Comparison of ENCODE assay signal across 9 cellular contexts in genomic region chr5:61228691-61229280, GRCh38.
DNase-seq lines count a peak whose midpoint lies in the region; ATAC-seq, FAIRE-seq and TF ChIP-seq lines count a peak whose summit lies in the region.
"Had no signal": no experiment of that assay in that cellular context is flagged by ENCODE, and none has a peak within 500 bp of the region (broad histone marks: within the 10 kb centered on the region; RNA-seq: fewer than 3 reads in every experiment).

No MANE protein-coding gene starts in this region.

- DNase-seq in GM12878 (ENCODE audit: low read depth, low spot score) (no peak), prostate gland (ENCODE audit: low spot score) (peak; percentile 8), Right ventricle myocardium superior (no peak)
- DNase-seq: naive thymus-derived CD8-positive, alpha-beta T cell had no signal

- H3K9me3 ChIP-seq in GM12878 (replicated peaks; ENCODE audit: control insufficient read depth, insufficient read depth, low read length) (peaks cover 2% of the 10 kb centered on the region; the same call in 2 of the 3 replicates), prostate gland (no peaks in the 10 kb centered on the region)

- ATAC-seq in GM18858 (IDR thresholded peaks at IDR 0.05; ENCODE audit: unreplicated experiment) (peak; percentile 57), HG03025 (IDR thresholded peaks at IDR 0.05; ENCODE audit: low FRiP score, unreplicated experiment) (peak; percentile 46), GM12878 (peak; percentile 90), Right ventricle myocardium superior (ENCODE audit: poor library complexity) (no peak), HG02981 (IDR thresholded peaks at IDR 0.05; ENCODE audit: unreplicated experiment) (no peak), GM19455 (IDR thresholded peaks at IDR 0.05; ENCODE audit: unreplicated experiment) (no peak)
- ATAC-seq: naive thymus-derived CD8-positive, alpha-beta T cell had no signal

- TF ChIP-seq CTCF in GM12878 (IDR thresholded peaks at IDR 0.05 in 2 of 3, conservative IDR thresholded peaks at IDR 0.05 in 1 of 3; ENCODE audit: control insufficient read depth in 2 of 3, extremely low read depth in 1 of 3, insufficient read depth in 1 of 3, low read depth in 3 of 3, low read length in 3 of 3), result no peak
- TF ChIP-seq CTCF in prostate gland (IDR thresholded peaks at IDR 0.05), result no peak

- no peak overlapping the region for H3K4me3 ChIP-seq in GM12878
- no peak overlapping the region for H3K4me3 ChIP-seq in prostate gland

- H2AFZ ChIP-seq in GM12878 (ENCODE audit: control insufficient read depth, low read depth, low read length), result peak overlapping the region; percentile 39

- SMC1A ChIA-PET in GM12878 (lab: Charles Lee; ENCODE audit: uncharacterized antibody, unreplicated experiment), result interaction anchor here (0.7 to 1.5 kb wide), 5 partner anchors 12 to 429 kb away, joined by 3 to 6 read pairs (median 3); no protein-coding TSS in a partner anchor

- intact Hi-C loops in GM12878 (cut with micrococcal nuclease; ENCODE audit: unreplicated experiment) (no loop called here), prostate gland (cut with DNase I) (no loop called here), Right ventricle myocardium superior (cut with DNase I) (no loop called here)

- POLR2A ChIA-PET in GM12878 (lab: Charles Lee), result no interaction called here

- TF ChIP-seq EP300 in GM12878 (IDR thresholded peaks at IDR 0.05; ENCODE audit: borderline replicate concordance in 1 of 2, control insufficient read depth in 1 of 2, low read depth in 2 of 2, low read length in 2 of 2), result no peak

- BruUV-seq in GM12878 (replicated peaks; lab: Mats Ljungman, UMichigan), result no TSS peak

- in situ Hi-C loops in GM12878 (cut with MboI), result no loop called here

- WGBS in GM12878 (ENCODE audit: insufficient coverage, insufficient replicate concordance, low lambda C conversion rate, missing lambda C conversion rate), result 5% methylated on average over 12 of the region's 12 CpGs
- WGBS in prostate gland, result 71% methylated on average over 12 of the region's 12 CpGs

- no peak for TF ChIP-seq RAD21 in GM12878 (IDR thresholded peaks at IDR 0.05; ENCODE audit: insufficient read depth, low read depth, low read length)

- H3K4me2 ChIP-seq in GM12878 (ENCODE audit: control insufficient read depth, insufficient read depth), result peak overlapping the region; percentile 11; the same call in 1 of the 2 replicates

- H3K36me3 ChIP-seq in GM12878 (ENCODE audit: control insufficient read depth in 2 of 2, insufficient read depth in 2 of 2, low read length in 1 of 2), result no peaks in the 10 kb centered on the region
- no peaks in the 10 kb centered on the region for H3K36me3 ChIP-seq in prostate gland

- no peaks in the 10 kb centered on the region for H3K27me3 ChIP-seq in GM12878 (replicated peaks in 1 of 2; ENCODE audit: control insufficient read depth in 2 of 2, insufficient read depth in 2 of 2, low read length in 1 of 2)
- no peaks in the 10 kb centered on the region for H3K27me3 ChIP-seq in prostate gland (replicated peaks; ENCODE audit: insufficient read depth)

- H4K20me1 ChIP-seq in GM12878 (ENCODE audit: control insufficient read depth, insufficient read depth), result no peaks in the 10 kb centered on the region

- no peak for FAIRE-seq in GM12878 (lab: Jason Lieb, UNC)
- FAIRE-seq: endometrium had no signal

- TF ChIP-seq POLR2A in GM12878 (IDR thresholded peaks at IDR 0.05; ENCODE audit: low read depth, low read length) (no peak), prostate gland (IDR thresholded peaks at IDR 0.05) (no peak)

- H3K27ac ChIP-seq in GM12878 (ENCODE audit: control insufficient read depth, insufficient read depth) (no peak overlapping the region), prostate gland (no peak overlapping the region)

- RAD21 ChIA-PET in GM12878 (lab: Charles Lee; ENCODE audit: unreplicated experiment), result interaction anchor here (0.9 to 1.1 kb wide), 3 partner anchors 28 to 103 kb away, joined by 3 to 4 read pairs (median 4); partner anchors contain the start of gene ZSWIM6

- H3K79me2 ChIP-seq in GM12878 (ENCODE audit: control insufficient read depth, insufficient read depth, low read length), result no peaks in the 10 kb centered on the region

- H3K4me1 ChIP-seq in GM12878 (ENCODE audit: control insufficient read depth, insufficient read depth, low read length) (peaks cover 10% of the 10 kb centered on the region; the same call in 1 of the 2 replicates), prostate gland (replicated peaks) (no peaks in the 10 kb centered on the region)

- no peak overlapping the region for H3K9ac ChIP-seq in GM12878 (ENCODE audit: control insufficient read depth, insufficient read depth, low read length)

- CTCF ChIA-PET in GM12878 (lab: Yijun Ruan, JAX), result interaction anchor here (1.2 kb wide), 1 partner anchor 50 kb away, joined by 3 read pairs; no protein-coding TSS in a partner anchor

TF ChIP-seq in GM12878, 131 proteins besides CTCF, POLR2A, EP300 and RAD21:
- TF ChIP-seq TCF12 (IDR thresholded peaks at IDR 0.05; ENCODE audit: low read depth, low read length) (peak; percentile 50; the same call in 1 of the 2 replicates), JUNB (IDR thresholded peaks at IDR 0.05) (peak; percentile 15; the same call in 1 of the 2 replicates), BCL11A (IDR thresholded peaks at IDR 0.05; ENCODE audit: low read depth, low read length) (0 out of 2 replicates have a peak, but pooled peaks have one; percentile 27), NR2F1 (conservative IDR thresholded peaks at IDR 0.05) (peak; percentile 54), ZNF622 (IDR thresholded peaks at IDR 0.05) (no peak), RUNX3 (IDR thresholded peaks at IDR 0.05; ENCODE audit: low read length) (peak; percentile 86), RFX5 (IDR thresholded peaks at IDR 0.05; ENCODE audit: low read depth, low read length) (no peak)

Comparison
In these comparisons a context has a peak if more than half of its experiments do, and no peak if none do; other contexts are left out.
1. ATAC-seq: peak in GM18858 (single experiment), HG03025 (single experiment) and GM12878 (single experiment); none in Right ventricle myocardium superior (single experiment), HG02981 (single experiment) and GM19455 (single experiment).